ENCODE assay signal across 11 cellular contexts in genomic region chr3:141388823-141389617, GRCh38. TPM values are rescaled to one million over a fixed set of nuclear protein-coding genes. Genes with fewer than 3 reads are reported as not detected.
A peak's percentile ranks its signal among the peaks of the same experiment; 100 is the strongest.
DNase-seq lines count a peak whose midpoint lies in the region; ATAC-seq and TF ChIP-seq lines count a peak whose summit lies in the region.
"Had no signal": no experiment of that assay in that cellular context is flagged by ENCODE, and none has a peak within 500 bp of the region (broad histone marks: within the 10 kb centered on the region; RNA-seq: fewer than 3 reads in every experiment).

No MANE protein-coding gene starts in this region.

- intact Hi-C loops in dorsolateral prefrontal cortex (cut with DNase I): no loop called here

- no peak for ATAC-seq in stimulated activated memory B cell treated with anti-CD40 and anti-IgM and Interleukin-4, amounts not matched to agents 10 μg/mL and 1 μg/mL and 100 μg/mL, for 72 hours
- no peak for ATAC-seq in GM18907 (IDR thresholded peaks at IDR 0.05; ENCODE audit: unreplicated experiment)

- H3K4me1 Mint-ChIP-seq in stimulated activated memory B cell treated with anti-CD40 and anti-IgM and Interleukin-4, amounts not matched to agents 10 μg/mL and 1 μg/mL and 100 μg/mL, for 72 hours: peaks cover 40% of the 10 kb centered on the region
- peaks cover 36% of the 10 kb centered on the region for H3K4me1 Mint-ChIP-seq in progenitor cell of endocrine pancreas (ENCODE audit: low read depth)

- H3K36me3 Mint-ChIP-seq in stimulated activated memory B cell treated with anti-CD40 and anti-IgM and Interleukin-4, amounts not matched to agents 10 μg/mL and 1 μg/mL and 100 μg/mL, for 72 hours: peaks cover 14% of the 10 kb centered on the region
- H3K36me3 Mint-ChIP-seq in progenitor cell of endocrine pancreas (ENCODE audit: insufficient read depth): peaks cover 1% of the 10 kb centered on the region

- DNase-seq in DMS 273 (lab: John Stamatoyannopoulos, UW; ENCODE audit: unreplicated experiment) (peak; percentile 68), DMS 273 treated with DMSO at 0.1 percent for 48 hours (lab: John Stamatoyannopoulos, UW) (no peak), NCI-H2227 treated with DMSO at 0.1 percent for 48 hours (lab: John Stamatoyannopoulos, UW) (peak; percentile 10), dorsolateral prefrontal cortex (no peak), iPS-NIHi11 (ENCODE audit: low spot score) (no peak), progenitor cell of endocrine pancreas (ENCODE audit: low spot score, unreplicated experiment) (no peak)
- DNase-seq: central memory CD4-positive, alpha-beta T cell had no signal

- H3K9me3 Mint-ChIP-seq in stimulated activated memory B cell treated with anti-CD40 and anti-IgM and Interleukin-4, amounts not matched to agents 10 μg/mL and 1 μg/mL and 100 μg/mL, for 72 hours: no peaks in the 10 kb centered on the region
- no peaks in the 10 kb centered on the region for H3K9me3 Mint-ChIP-seq in progenitor cell of endocrine pancreas (ENCODE audit: low read depth)

- peak overlapping the region; percentile 10 to 73 (median 59) for H3K4me3 ChIP-seq in dorsolateral prefrontal cortex
- H3K4me3 ChIP-seq: HAP-1 had no signal

- peak overlapping the region; percentile 75 for H3K27ac Mint-ChIP-seq in stimulated activated memory B cell treated with anti-CD40 and anti-IgM and Interleukin-4, amounts not matched to agents 10 μg/mL and 1 μg/mL and 100 μg/mL, for 72 hours
- H3K27ac Mint-ChIP-seq in progenitor cell of endocrine pancreas: no peak overlapping the region

- H3K27me3 ChIP-seq in dorsolateral prefrontal cortex: no peaks in the 10 kb centered on the region

- no peak for TF ChIP-seq CTCF in dorsolateral prefrontal cortex (IDR thresholded peaks at IDR 0.05 in 54 of 56, conservative IDR thresholded peaks at IDR 0.05 in 2 of 56; ENCODE audit: low read depth in 1 of 56, partially characterized antibody in 56 of 56)
- no peak for TF ChIP-seq CTCF in progenitor cell of endocrine pancreas (IDR thresholded peaks at IDR 0.05; ENCODE audit: unreplicated experiment)

- peak overlapping the region; percentile 74 for H3K4me3 Mint-ChIP-seq in stimulated activated memory B cell treated with anti-CD40 and anti-IgM and Interleukin-4, amounts not matched to agents 10 μg/mL and 1 μg/mL and 100 μg/mL, for 72 hours
- H3K4me3 Mint-ChIP-seq in progenitor cell of endocrine pancreas (ENCODE audit: low read depth): no peak overlapping the region

- peak overlapping the region; percentile 24 to 96 (median 90) for H3K27ac ChIP-seq in dorsolateral prefrontal cortex
- H3K27ac ChIP-seq: 22Rv1 had no signal

- no peaks in the 10 kb centered on the region for H3K27me3 Mint-ChIP-seq in stimulated activated memory B cell treated with anti-CD40 and anti-IgM and Interleukin-4, amounts not matched to agents 10 μg/mL and 1 μg/mL and 100 μg/mL, for 72 hours
- H3K27me3 Mint-ChIP-seq in progenitor cell of endocrine pancreas: no peaks in the 10 kb centered on the region

RNA-seq across cellular contexts. Expression of gene ZBTB38, which starts 20.7 kb away (rescaled TPM):
- 100 to 1,000 TPM; 101 to 187 (median 131) TPM for total RNA-seq in dorsolateral prefrontal cortex
- 25.8 and 27.0 TPM in 2 replicates for total RNA-seq in progenitor cell of endocrine pancreas

Comparison
In these comparisons a context has a peak if more than half of its experiments do, and no peak if none do; other contexts are left out.
1. DNase-seq: peak in DMS 273 (single experiment) and NCI-H2227 treated with DMSO at 0.1 percent for 48 hours (single experiment); none in DMS 273 treated with DMSO at 0.1 percent for 48 hours (single experiment), dorsolateral prefrontal cortex (0 of 10), iPS-NIHi11 (single experiment) and progenitor cell of endocrine pancreas (single experiment).